In the genomic region with DNA sequence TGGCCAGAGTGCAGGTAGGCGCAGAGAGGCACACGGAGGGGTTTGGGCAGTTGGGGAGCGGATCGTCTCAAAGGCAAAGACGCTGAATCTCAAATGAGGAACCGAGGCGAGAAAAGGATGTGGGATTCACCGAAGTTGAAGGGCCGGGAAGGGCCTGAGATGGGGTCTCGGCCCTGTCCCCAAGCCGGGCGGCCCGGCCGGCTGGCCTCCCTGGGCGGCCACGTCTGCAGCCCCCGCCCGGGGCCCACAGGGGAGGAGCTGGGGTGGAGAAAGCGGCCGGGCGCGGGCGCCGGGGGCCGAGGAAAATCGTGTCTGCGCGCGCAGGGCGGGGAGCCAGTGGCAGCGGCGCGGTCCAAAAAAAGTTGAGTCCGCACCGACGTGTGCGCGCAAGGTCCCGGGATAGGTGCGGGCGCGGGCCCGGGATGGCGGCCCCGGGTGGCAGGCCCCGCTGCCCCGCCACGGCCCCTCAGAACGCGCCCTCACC, we compare ENCODE assay signal across 8 cellular contexts. TPM values are rescaled to one million over a fixed set of nuclear protein-coding genes. Genes with fewer than 3 reads are reported as not detected.
DNase-seq lines count a peak whose midpoint lies in the region; ATAC-seq, FAIRE-seq and TF ChIP-seq lines count a peak whose summit lies in the region.

No MANE protein-coding gene starts in this region.

- peaks cover 4% of the 10 kb centered on the region for H3F3A ChIP-seq in SK-N-SH (replicated peaks; ENCODE audit: insufficient read depth)

- H3K27me3 ChIP-seq in SK-N-SH (ENCODE audit: insufficient read depth) = no peaks in the 10 kb centered on the region

- no peak for FAIRE-seq in A549 (lab: Jason Lieb, UNC)

- H3K4me3 ChIP-seq in A549 (peak overlapping the region; percentile 95), SK-N-SH (ENCODE audit: low read depth in 2 of 2, low read length in 1 of 2) (peak overlapping the region; percentile 73 to 79)

- H3K9me3 Mint-ChIP-seq in chondrocyte (ENCODE audit: low read depth) = no peaks in the 10 kb centered on the region
- no peaks in the 10 kb centered on the region for H3K9me3 Mint-ChIP-seq in stimulated activated naive CD8-positive, alpha-beta T cell treated with anti-CD3 and anti-CD28 coated beads, Interleukin-15, amount 100 ng/mL, for 72 hours

- H3K9me3 ChIP-seq in A549 (no peaks in the 10 kb centered on the region), SK-N-SH (no peaks in the 10 kb centered on the region)

- H3K27ac Mint-ChIP-seq in chondrocyte (ENCODE audit: unreplicated experiment) = peak overlapping the region; percentile 98
- H3K27ac Mint-ChIP-seq in stimulated activated naive CD8-positive, alpha-beta T cell treated with anti-CD3 and anti-CD28 coated beads, Interleukin-15, amount 100 ng/mL, for 72 hours = peak overlapping the region; percentile 97 to 98

- H3K4me1 Mint-ChIP-seq in chondrocyte (ENCODE audit: low read depth) = peaks cover 39% of the 10 kb centered on the region
- H3K4me1 Mint-ChIP-seq in stimulated activated naive CD8-positive, alpha-beta T cell treated with anti-CD3 and anti-CD28 coated beads, Interleukin-15, amount 100 ng/mL, for 72 hours = peaks cover 35% of the 10 kb centered on the region

- TF ChIP-seq CTCF in A549 (IDR thresholded peaks at IDR 0.05) = no peak
- no peak for TF ChIP-seq CTCF in SK-N-SH (IDR thresholded peaks at IDR 0.05)
- TF ChIP-seq CTCF in chondrocyte (IDR thresholded peaks at IDR 0.05) = no peak

- peak overlapping the region; percentile 96 for H3K9ac ChIP-seq in SK-N-SH

- H3K36me3 ChIP-seq in SK-N-SH (replicated peaks in 1 of 2; ENCODE audit: control insufficient read depth in 1 of 2, insufficient read depth in 2 of 2, low read length in 1 of 2) = peaks cover 14 to 18% of the 10 kb centered on the region in 2 experiments

- H3K9me2 ChIP-seq in SK-N-SH = no peaks in the 10 kb centered on the region

- TF ChIP-seq EP300 in A549 (IDR thresholded peaks at IDR 0.05) = no peak
- TF ChIP-seq EP300 in SK-N-SH (IDR thresholded peaks at IDR 0.05; ENCODE audit: borderline replicate concordance in 1 of 2, low read depth in 1 of 2, low read length in 1 of 2) = no peak

- H3K79me2 ChIP-seq in SK-N-SH (ENCODE audit: insufficient read depth) = peaks cover 54% of the 10 kb centered on the region

- POLR2A ChIA-PET in A549 (lab: Yijun Ruan, JAX) (no interaction called here), SK-N-SH (lab: Yijun Ruan, JAX) (no interaction called here)

- H4K20me1 ChIP-seq in SK-N-SH (ENCODE audit: insufficient read depth) = peaks cover 39% of the 10 kb centered on the region

- H3K4me3 Mint-ChIP-seq in chondrocyte (ENCODE audit: unreplicated experiment) = peak overlapping the region; percentile 100
- H3K4me3 Mint-ChIP-seq in stimulated activated naive CD8-positive, alpha-beta T cell treated with anti-CD3 and anti-CD28 coated beads, Interleukin-15, amount 100 ng/mL, for 72 hours = peak overlapping the region; percentile 99

- H3K27me3 Mint-ChIP-seq in chondrocyte (ENCODE audit: low read depth) = no peaks in the 10 kb centered on the region
- no peaks in the 10 kb centered on the region for H3K27me3 Mint-ChIP-seq in stimulated activated naive CD8-positive, alpha-beta T cell treated with anti-CD3 and anti-CD28 coated beads, Interleukin-15, amount 100 ng/mL, for 72 hours

- H2AFZ ChIP-seq in SK-N-SH (ENCODE audit: low read depth) = peak overlapping the region; percentile 83; the same call in 1 of the 2 replicates

- H3K36me3 Mint-ChIP-seq in chondrocyte (ENCODE audit: low read depth) = peaks cover 7% of the 10 kb centered on the region

- 0% methylated on average over 14 of the region's 50 CpGs for WGBS in A549 (ENCODE audit: missing lambda C conversion rate)
- 7% methylated on average over 28 of the region's 50 CpGs for WGBS in SK-N-SH (ENCODE audit: low lambda C conversion rate)

- no peak for TF ChIP-seq POLR2A in A549 (IDR thresholded peaks at IDR 0.05; ENCODE audit: low read length)

- H3K4me2 ChIP-seq in A549 (peak overlapping the region; percentile 89), SK-N-SH (peak overlapping the region; percentile 96)

- CTCF ChIA-PET in A549 (lab: Yijun Ruan, JAX) (no interaction called here), SK-N-SH (lab: Yijun Ruan, JAX) (interaction anchor here (0.6 to 1.0 kb wide), 3 partner anchors 151 to 406 kb away, joined by 3 read pairs; partner anchors contain the start of gene CTCF)

- ATAC-seq in A549 (peak; percentile 21 to 48), GM18868 (IDR thresholded peaks at IDR 0.05; ENCODE audit: unreplicated experiment) (peak; percentile 26), HG03095 (IDR thresholded peaks at IDR 0.05; ENCODE audit: unreplicated experiment) (peak; percentile 18)
- peak; percentile 19 for ATAC-seq in stimulated activated naive CD8-positive, alpha-beta T cell treated with anti-CD3 and anti-CD28 coated beads, Interleukin-15, amount 100 ng/mL, for 72 hours

- H3K4me1 ChIP-seq in A549 = peaks cover 25% of the 10 kb centered on the region
- H3K4me1 ChIP-seq in SK-N-SH (ENCODE audit: control insufficient read depth in 1 of 2, insufficient read depth in 2 of 2, low read depth in 1 of 2, low read length in 1 of 2) = peaks cover 15 to 32% of the 10 kb centered on the region in 2 experiments; a peak in 3 of 4 replicates

- H3K27ac ChIP-seq in A549 = peak overlapping the region; percentile 94 to 95
- H3K27ac ChIP-seq in SK-N-SH (ENCODE audit: low read depth in 2 of 2, low read length in 1 of 2) = peak overlapping the region; percentile 61 to 73

- DNase-seq in A549 (ENCODE audit: low read depth in 1 of 2, low spot score in 1 of 2) (peak in 1 of 2 experiments; percentile 36), SK-N-SH (peak; percentile 82), chondrocyte (ENCODE audit: low spot score) (no peak), left kidney (ENCODE audit: low read depth, low spot score) (peak; percentile 72), HPDE6-E6E7 (ENCODE audit: extremely low spot score) (no peak)
- DNase-seq in stimulated activated naive CD8-positive, alpha-beta T cell treated with anti-CD3 and anti-CD28 coated beads, Interleukin-15, amount 100 ng/mL, for 72 hours = peak; percentile 25 to 37

- TF ChIP-seq RAD21 in A549 (conservative IDR thresholded peaks at IDR 0.05 in 1 of 2, IDR thresholded peaks at IDR 0.05 in 1 of 2) (no peak), SK-N-SH (IDR thresholded peaks at IDR 0.05; ENCODE audit: low read length) (no peak)

TF ChIP-seq in A549, 52 proteins besides CTCF, POLR2A, EP300 and RAD21 (continues in another document):
- TF ChIP-seq HOXB13 (CRISPR knock-in tag; IDR thresholded peaks at IDR 0.05; ENCODE audit: low read depth) = no peak

TF ChIP-seq in SK-N-SH, 30 proteins besides CTCF, POLR2A, EP300 and RAD21 (continues in another document):
- TF ChIP-seq TAF1 (IDR thresholded peaks at IDR 0.05; ENCODE audit: borderline replicate concordance, low read depth, low read length) = peak; percentile 22; the same call in 1 of the 2 replicates

RNA-seq across cellular contexts. Expression of gene SLC12A4, which starts 0.4 kb away (rescaled TPM):
- polyA plus RNA-seq in A549 (2011; rRNA removed) = 18.2 and 19.5 TPM in 2 replicates
- 31.7 and 34.8 TPM in 2 replicates for polyA plus RNA-seq in A549 (2012; cell fraction: cytosol; rRNA removed)
- polyA plus RNA-seq in A549 (2012; cell fraction: nucleus; rRNA removed) = 134 and 182 TPM in 2 replicates
- polyA plus RNA-seq in A549 (2017; fragmentation: RNase III; extraction: RNeasy Plus Mini Kit Qiagen cat#74134 plus additional on column Dnase treatment) = 32.6 to 34.7 TPM (median 33.2 TPM) in 3 replicates
- 57.8 and 60.3 TPM in 2 replicates for polyA minus RNA-seq in A549 (2011; rRNA and poly(A)+ RNA removed)
- 54.3 and 75.8 TPM in 2 replicates for polyA plus RNA-seq in SK-N-SH (2012; rRNA removed)
- polyA plus RNA-seq in SK-N-SH (2012; cell fraction: cytosol; rRNA removed) = 15.0 and 24.0 TPM in 2 replicates
- 234 and 253 TPM in 2 replicates for polyA plus RNA-seq in SK-N-SH (2012; cell fraction: nucleus; rRNA removed)
- total RNA-seq in chondrocyte = 117 to 138 TPM (median 132 TPM) in 3 replicates

RNA-seq across cellular contexts. Expression of gene DPEP3, which starts 12.3 kb away (rescaled TPM):
- polyA plus RNA-seq in A549 (2011; rRNA removed) (not detected in 2 replicates), A549 (2017; fragmentation: RNase III; extraction: RNeasy Plus Mini Kit Qiagen cat#74134 plus additional on column Dnase treatment) (not detected in 3 replicates), SK-N-SH (2012; rRNA removed) (not detected in 2 replicates)
- not detected in 2 replicates for polyA plus RNA-seq in A549 (2012; cell fraction: cytosol; rRNA removed)
- 0.02 TPM in 1 of 2 replicates, not detected in the other for polyA plus RNA-seq in A549 (2012; cell fraction: nucleus; rRNA removed)
- not detected in 2 replicates for polyA minus RNA-seq in A549 (2011; rRNA and poly(A)+ RNA removed)
- not detected in 2 replicates for polyA plus RNA-seq in SK-N-SH (2012; cell fraction: cytosol; rRNA removed)
- polyA plus RNA-seq in SK-N-SH (2012; cell fraction: nucleus; rRNA removed) = not detected in 2 replicates
- total RNA-seq in chondrocyte = not detected in 3 replicates

RNA-seq across cellular contexts. Expression of gene LCAT, which starts 24.1 kb away (rescaled TPM):
- 1.7 and 2.6 TPM in 2 replicates for polyA plus RNA-seq in A549 (2011; rRNA removed)
- 5.6 and 7.2 TPM in 2 replicates for polyA plus RNA-seq in A549 (2012; cell fraction: cytosol; rRNA removed)
- 61.3 and 65.9 TPM in 2 replicates for polyA plus RNA-seq in A549 (2012; cell fraction: nucleus; rRNA removed)
- 8.4 to 11.2 TPM (median 10.0 TPM) in 3 replicates for polyA plus RNA-seq in A549 (2017; fragmentation: RNase III; extraction: RNeasy Plus Mini Kit Qiagen cat#74134 plus additional on column Dnase treatment)
- polyA minus RNA-seq in A549 (2011; rRNA and poly(A)+ RNA removed) = 0.66 and 1.5 TPM in 2 replicates
- 11.1 and 14.4 TPM in 2 replicates for polyA plus RNA-seq in SK-N-SH (2012; rRNA removed)
- 1.7 and 3.1 TPM in 2 replicates for polyA plus RNA-seq in SK-N-SH (2012; cell fraction: cytosol; rRNA removed)
- polyA plus RNA-seq in SK-N-SH (2012; cell fraction: nucleus; rRNA removed) = 94.0 and 97.7 TPM in 2 replicates
- 35.8 to 43.1 TPM (median 38.2 TPM) in 3 replicates for total RNA-seq in chondrocyte

RNA-seq across cellular contexts. Expression of gene DPEP2, which starts 31.3 kb away (rescaled TPM):
- polyA plus RNA-seq in A549 (2011; rRNA removed) (not detected in 2 replicates), A549 (2017; fragmentation: RNase III; extraction: RNeasy Plus Mini Kit Qiagen cat#74134 plus additional on column Dnase treatment) (not detected in 3 replicates), SK-N-SH (2012; rRNA removed) (not detected in 2 replicates)
- not detected in 2 replicates for polyA plus RNA-seq in A549 (2012; cell fraction: cytosol; rRNA removed)
- not detected in 2 replicates for polyA plus RNA-seq in A549 (2012; cell fraction: nucleus; rRNA removed)
- not detected in 2 replicates for polyA minus RNA-seq in A549 (2011; rRNA and poly(A)+ RNA removed)
- polyA plus RNA-seq in SK-N-SH (2012; cell fraction: cytosol; rRNA removed) = not detected in 2 replicates
- polyA plus RNA-seq in SK-N-SH (2012; cell fraction: nucleus; rRNA removed) = not detected in 2 replicates
- not detected in 3 replicates for total RNA-seq in chondrocyte

RNA-seq across cellular contexts. Expression of gene PSMB10, which starts 31.3 kb away (rescaled TPM):
- polyA plus RNA-seq in A549 (2011; rRNA removed) (11.0 and 11.3 TPM in 2 replicates), A549 (2017; fragmentation: RNase III; extraction: RNeasy Plus Mini Kit Qiagen cat#74134 plus additional on column Dnase treatment) (51.9 to 53.5 TPM (median 52.4 TPM) in 3 replicates), SK-N-SH (2012; rRNA removed) (52.7 and 57.8 TPM in 2 replicates)
- polyA plus RNA-seq in A549 (2012; cell fraction: cytosol; rRNA removed) = 74.3 and 76.3 TPM in 2 replicates
- polyA plus RNA-seq in A549 (2012; cell fraction: nucleus; rRNA removed) = 57.1 and 62.6 TPM in 2 replicates
- polyA minus RNA-seq in A549 (2011; rRNA and poly(A)+ RNA removed) = 5.2 and 6.7 TPM in 2 replicates
- 28.1 and 38.0 TPM in 2 replicates for polyA plus RNA-seq in SK-N-SH (2012; cell fraction: cytosol; rRNA removed)
- polyA plus RNA-seq in SK-N-SH (2012; cell fraction: nucleus; rRNA removed) = 24.1 and 38.0 TPM in 2 replicates
- 30.1 to 43.2 TPM (median 33.9 TPM) in 3 replicates for total RNA-seq in chondrocyte

Comparison
In these comparisons a context has a peak if more than half of its experiments do, and no peak if none do; other contexts are left out.
1. DNase-seq: peak in SK-N-SH (single experiment), left kidney (single experiment) and stimulated activated naive CD8-positive, alpha-beta T cell treated with anti-CD3 and anti-CD28 coated beads, Interleukin-15, amount 100 ng/mL, for 72 hours (2 of 2); none in chondrocyte (single experiment) and HPDE6-E6E7 (single experiment).
2. Peak in every context shown above with its lines, with median percentiles within 50 percentile points of each other: ATAC-seq.